In genomic region chr5:80246995-80247729, GRCh38 we compare ENCODE assay signal across 1 cellular context.
A peak's percentile ranks its signal among the peaks of the same experiment; 100 is the strongest.
TF ChIP-seq lines count a peak whose summit lies in the region.

No MANE protein-coding gene starts in this region.

TF ChIP-seq in K562, 482 proteins besides CTCF, POLR2A, EP300 and RAD21 (continued from another document and continues in another):
- no peak for TF ChIP-seq RERE (CRISPR knock-in tag; IDR thresholded peaks at IDR 0.05; ENCODE audit: borderline replicate concordance)
- TF ChIP-seq ZFPM2 (CRISPR knock-in tag; IDR thresholded peaks at IDR 0.05): no peak
- TF ChIP-seq TFAP4 (CRISPR knock-in tag; IDR thresholded peaks at IDR 0.05; ENCODE audit: borderline replicate concordance): peak; percentile 43; the same call in 1 of the 2 replicates
- TF ChIP-seq ZNF318 (IDR thresholded peaks at IDR 0.05; ENCODE audit: borderline replicate concordance in 1 of 2, low read depth in 1 of 2): no peak
- TF ChIP-seq DPF2 (IDR thresholded peaks at IDR 0.05): peak; percentile 83
- TF ChIP-seq ADNP (tag; IDR thresholded peaks at IDR 0.05): no peak
- no peak for TF ChIP-seq HDAC3 (IDR thresholded peaks at IDR 0.05; ENCODE audit: borderline replicate concordance, partially characterized antibody)
- peak; percentile 61 for TF ChIP-seq KDM5B (IDR thresholded peaks at IDR 0.05; ENCODE audit: insufficient replicate concordance, low read depth, low read length)
- TF ChIP-seq GATAD2B (IDR thresholded peaks at IDR 0.05; ENCODE audit: borderline replicate concordance): 0 out of 2 replicates have a peak, but pooled peaks have one; percentile 13
- no peak for TF ChIP-seq NONO (IDR thresholded peaks at IDR 0.05; ENCODE audit: low read depth in 2 of 2, low read length in 1 of 2)
- TF ChIP-seq FOXA3 (CRISPR knock-in tag; conservative IDR thresholded peaks at IDR 0.05 in 1 of 2, IDR thresholded peaks at IDR 0.05 in 1 of 2): no peak
- TF ChIP-seq SMARCA4 (IDR thresholded peaks at IDR 0.05): peak; percentile 80
- TF ChIP-seq PRDM10 (IDR thresholded peaks at IDR 0.05; ENCODE audit: partially characterized antibody): peak; percentile 56
- TF ChIP-seq HMGXB4 (CRISPR knock-in tag; IDR thresholded peaks at IDR 0.05): no peak
- no peak for TF ChIP-seq SIN3B (IDR thresholded peaks at IDR 0.05; ENCODE audit: low read depth)
- no peak for TF ChIP-seq CHD2 (IDR thresholded peaks at IDR 0.05; ENCODE audit: low read depth, low read length)
- TF ChIP-seq ELK3 (CRISPR knock-in tag; IDR thresholded peaks at IDR 0.05): no peak
- no peak for TF ChIP-seq REST (CRISPR knock-in tag; IDR thresholded peaks at IDR 0.05; ENCODE audit: low read depth)
- no peak for TF ChIP-seq ZNF217 (CRISPR knock-in tag; IDR thresholded peaks at IDR 0.05)
- peak; percentile 22; the same call in 1 of the 2 replicates for TF ChIP-seq EHMT2 (IDR thresholded peaks at IDR 0.05)
- no peak; the same call in 1 of the 2 replicates for TF ChIP-seq MAFF (IDR thresholded peaks at IDR 0.05; ENCODE audit: low read length)
- peak; percentile 88 for TF ChIP-seq ARID3A (IDR thresholded peaks at IDR 0.05; ENCODE audit: borderline replicate concordance, low read depth, low read length)
- peak in 1 of 2 experiments; percentile 50; a peak in 1 of 4 replicates for TF ChIP-seq RCOR1 (IDR thresholded peaks at IDR 0.05; ENCODE audit: borderline replicate concordance in 1 of 2, low read depth in 2 of 2, low read length in 2 of 2)
